16 cellular contexts compared by ENCODE assay signal in the genomic region with DNA sequence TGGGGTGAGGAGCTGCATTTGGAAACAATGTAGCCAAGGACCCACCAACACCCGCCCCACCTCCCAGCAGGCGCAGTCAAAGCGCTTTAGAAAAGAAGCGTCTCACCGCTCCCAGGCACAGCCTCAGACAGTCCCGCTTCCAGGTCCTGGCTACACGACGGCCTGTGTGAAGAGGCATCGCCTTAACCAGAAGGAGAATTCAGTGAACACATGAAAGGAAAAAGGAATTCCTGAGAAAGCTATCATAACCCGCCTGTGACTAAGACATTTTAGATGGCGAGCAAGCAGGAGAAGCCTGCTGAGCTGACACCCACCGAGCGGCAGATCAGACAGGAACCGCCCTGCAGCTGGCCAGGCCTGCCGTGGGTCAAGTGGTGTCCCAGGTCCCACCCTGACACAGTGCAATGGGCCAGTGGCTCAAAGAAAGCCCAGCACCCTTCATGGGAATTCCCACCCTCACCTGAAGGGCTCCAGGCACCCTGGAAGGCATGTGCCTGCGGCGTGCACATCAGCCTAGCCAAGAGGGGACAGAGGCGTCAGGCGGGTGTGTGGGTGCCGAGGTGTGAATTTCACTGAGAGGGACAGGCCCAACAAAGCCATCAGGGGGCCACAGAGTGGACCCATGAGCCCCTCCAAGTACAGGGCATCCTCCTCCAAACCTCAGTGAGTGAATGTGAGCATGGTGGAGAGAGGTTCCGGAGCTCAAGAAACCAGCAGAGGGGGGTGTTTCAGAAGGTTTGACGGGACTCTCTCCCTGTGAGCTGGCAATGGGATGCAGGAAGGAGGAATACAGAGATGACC.
A peak's percentile ranks its signal among the peaks of the same experiment; 100 is the strongest.
DNase-seq lines count a peak whose midpoint lies in the region; ATAC-seq and TF ChIP-seq lines count a peak whose summit lies in the region.
"Had no signal": no experiment of that assay in that cellular context is flagged by ENCODE, and none has a peak within 500 bp of the region (broad histone marks: within the 10 kb centered on the region; RNA-seq: fewer than 3 reads in every experiment).

No MANE protein-coding gene starts in this region.

- H3K36me3 ChIP-seq in mammary epithelial cell (ENCODE audit: insufficient read depth, low read length) (no peaks in the 10 kb centered on the region), PC-3 (ENCODE audit: low read depth, low read length) (no peaks in the 10 kb centered on the region), smooth muscle cell (ENCODE audit: low read depth) (no peaks in the 10 kb centered on the region), ascending aorta (no peaks in the 10 kb centered on the region)
- H3K36me3 ChIP-seq: esophagus squamous epithelium had no signal

- H3K27ac Mint-ChIP-seq in MCF 10A (ENCODE audit: low read depth, unreplicated experiment): no peak overlapping the region
- H3K27ac Mint-ChIP-seq: activated CD4-positive, alpha-beta T cell treated with anti-CD3 and anti-CD28 coated beads for 36 hours; activated T-cell treated with anti-CD3 and anti-CD28 coated beads, Interleukin-2, amount 50 U/mL, for 72 hours; nephron had no signal

- H3K79me2 ChIP-seq in mammary epithelial cell (ENCODE audit: insufficient read depth, low read length): no peaks in the 10 kb centered on the region
- H3K79me2 ChIP-seq in PC-3 (ENCODE audit: low read length): no peaks in the 10 kb centered on the region
- no peaks in the 10 kb centered on the region for H3K79me2 ChIP-seq in smooth muscle cell (ENCODE audit: low read depth)

- no peaks in the 10 kb centered on the region for H3K4me1 ChIP-seq in mammary epithelial cell (ENCODE audit: insufficient read depth, low read length)
- H3K4me1 ChIP-seq in PC-3 (ENCODE audit: insufficient read depth, low read length): no peaks in the 10 kb centered on the region
- peaks cover 15% of the 10 kb centered on the region for H3K4me1 ChIP-seq in smooth muscle cell (ENCODE audit: low read depth)
- no peaks in the 10 kb centered on the region for H3K4me1 ChIP-seq in ascending aorta
- H3K4me1 ChIP-seq: esophagus squamous epithelium had no signal

- no TSS peak for BruUV-seq in mammary epithelial cell (replicated peaks; lab: Mats Ljungman, UMichigan)
- BruUV-seq in MCF 10A (replicated peaks; lab: Mats Ljungman, UMichigan): no TSS peak
- no TSS peak for BruUV-seq in PC-3 (replicated peaks; lab: Mats Ljungman, UMichigan)

- intact Hi-C loops in mammary epithelial cell (cut with micrococcal nuclease) (no loop called here), MCF 10A (cut with micrococcal nuclease) (no loop called here), PC-3 (cut with micrococcal nuclease) (no loop called here), ascending aorta (cut with DNase I) (no loop called here)

- H2AFZ ChIP-seq in mammary epithelial cell (ENCODE audit: low read depth, low read length) (no peak overlapping the region), PC-3 (ENCODE audit: low read length) (no peak overlapping the region), smooth muscle cell (ENCODE audit: low read depth) (no peak overlapping the region)

- 68% methylated on average over 21 of the region's 22 CpGs for WGBS in mammary epithelial cell (ENCODE audit: low coverage, missing lambda C conversion rate)
- WGBS in smooth muscle cell (ENCODE audit: low lambda C conversion rate): 51% methylated on average over 22 of the region's 22 CpGs

- H3K9me3 Mint-ChIP-seq in MCF 10A (ENCODE audit: unreplicated experiment): no peaks in the 10 kb centered on the region
- H3K9me3 Mint-ChIP-seq: activated T-cell treated with anti-CD3 and anti-CD28 coated beads, Interleukin-2, amount 50 U/mL, for 72 hours; nephron had no signal

- no peak overlapping the region for H3K4me2 ChIP-seq in mammary epithelial cell (ENCODE audit: insufficient read depth, low read depth, low read length)
- no peak overlapping the region for H3K4me2 ChIP-seq in PC-3 (ENCODE audit: low read length)
- peak overlapping the region; percentile 61 for H3K4me2 ChIP-seq in smooth muscle cell

- H3K4me3 Mint-ChIP-seq in MCF 10A (ENCODE audit: unreplicated experiment): no peak overlapping the region
- H3K4me3 Mint-ChIP-seq: activated CD4-positive, alpha-beta T cell treated with anti-CD3 and anti-CD28 coated beads for 36 hours; activated T-cell treated with anti-CD3 and anti-CD28 coated beads, Interleukin-2, amount 50 U/mL, for 72 hours; nephron had no signal

- H3K4me1 Mint-ChIP-seq in MCF 10A (ENCODE audit: insufficient read depth, unreplicated experiment): no peaks in the 10 kb centered on the region
- H3K4me1 Mint-ChIP-seq: activated CD4-positive, alpha-beta T cell treated with anti-CD3 and anti-CD28 coated beads for 36 hours; nephron had no signal

- peaks cover 3% of the 10 kb centered on the region for H3K27me3 Mint-ChIP-seq in MCF 10A (ENCODE audit: insufficient read depth, unreplicated experiment)
- H3K27me3 Mint-ChIP-seq: activated CD4-positive, alpha-beta T cell treated with anti-CD3 and anti-CD28 coated beads for 36 hours had no signal

- H3K9me2 ChIP-seq in PC-3 (replicated peaks; ENCODE audit: low read length): no peaks in the 10 kb centered on the region

- H3K27ac ChIP-seq in mammary epithelial cell (ENCODE audit: insufficient read depth, low read depth, low read length) (no peak overlapping the region), PC-3 (ENCODE audit: low read length) (no peak overlapping the region), smooth muscle cell (ENCODE audit: low read depth) (peak overlapping the region; percentile 87), ascending aorta (no peak overlapping the region)
- H3K27ac ChIP-seq: esophagus squamous epithelium, SK-N-MC had no signal

- no peaks in the 10 kb centered on the region for H3F3A ChIP-seq in PC-3 (ENCODE audit: low read length, unreplicated experiment)
- peaks cover 8% of the 10 kb centered on the region for H3F3A ChIP-seq in smooth muscle cell (ENCODE audit: low read depth)

- no peaks in the 10 kb centered on the region for H4K20me1 ChIP-seq in mammary epithelial cell (ENCODE audit: insufficient read depth, low read length)
- H4K20me1 ChIP-seq in PC-3 (ENCODE audit: low read length): no peaks in the 10 kb centered on the region
- H4K20me1 ChIP-seq in smooth muscle cell (ENCODE audit: low read depth): no peaks in the 10 kb centered on the region

- in situ Hi-C loops in mammary epithelial cell (cut with MboI; ENCODE audit: low sequenced_read_pairs in 2 of 2): no loop called here

- peaks cover 38% of the 10 kb centered on the region for H3K9me3 ChIP-seq in mammary epithelial cell (replicated peaks; ENCODE audit: insufficient read depth, low read length)
- H3K9me3 ChIP-seq in PC-3 (ENCODE audit: low read length): no peaks in the 10 kb centered on the region
- H3K9me3 ChIP-seq in smooth muscle cell (replicated peaks; ENCODE audit: low read depth): no peaks in the 10 kb centered on the region
- H3K9me3 ChIP-seq in ascending aorta: no peaks in the 10 kb centered on the region
- H3K9me3 ChIP-seq: esophagus squamous epithelium had no signal

- no peak overlapping the region for H3K4me3 ChIP-seq in mammary epithelial cell (replicated peaks in 1 of 3; ENCODE audit: insufficient read depth in 1 of 3, low read depth in 2 of 3, low read length in 3 of 3)
- no peak overlapping the region for H3K4me3 ChIP-seq in PC-3 (ENCODE audit: low read length)
- H3K4me3 ChIP-seq in smooth muscle cell: no peak overlapping the region
- no peak overlapping the region for H3K4me3 ChIP-seq in ascending aorta
- H3K4me3 ChIP-seq: esophagus squamous epithelium, SK-N-MC had no signal

- POLR2A ChIA-PET in MCF 10A (lab: Yijun Ruan, JAX): no interaction called here
- POLR2A ChIA-PET in PC-3 (lab: Charles Lee; ENCODE audit: unreplicated experiment): interaction anchor here (0.7 kb wide), 1 partner anchor 532 kb away, joined by 4 read pairs; no protein-coding TSS in a partner anchor

- H3K36me3 Mint-ChIP-seq in MCF 10A (ENCODE audit: insufficient read depth, unreplicated experiment): no peaks in the 10 kb centered on the region

- CTCF ChIA-PET in mammary epithelial cell (lab: Charles Lee; ENCODE audit: low non-redundant PET) (no interaction called here), MCF 10A (lab: Yijun Ruan, JAX) (interaction anchor here (0.8 to 1.1 kb wide), 3 partner anchors 11 to 918 kb away, joined by 3 read pairs; no protein-coding TSS in a partner anchor), PC-3 (lab: Charles Lee) (no interaction called here)

- peak; percentile 19 for DNase-seq in mammary epithelial cell
- DNase-seq in MCF 10A (ENCODE audit: unreplicated experiment): no peak
- DNase-seq in PC-3: peak; percentile 28
- peak; percentile 19 for DNase-seq in glomerular visceral epithelial cell (ENCODE audit: extremely low spot score)
- no peak for DNase-seq in smooth muscle cell (lab: John Stamatoyannopoulos, UW; ENCODE audit: unreplicated experiment)
- DNase-seq in activated gamma-delta T cell (lab: John Stamatoyannopoulos, UW): no peak
- DNase-seq in NCI-H510A treated with DMSO at 0.1 percent for 48 hours (lab: John Stamatoyannopoulos, UW): no peak
- no peak for DNase-seq in ascending aorta (ENCODE audit: low spot score in 2 of 2)
- DNase-seq: activated CD4-positive, alpha-beta T cell treated with anti-CD3 and anti-CD28 coated beads for 36 hours; activated T-cell treated with anti-CD3 and anti-CD28 coated beads, Interleukin-2, amount 50 U/mL, for 72 hours; DND-41; esophagus squamous epithelium; MM.1S; stimulated activated CD4-positive, alpha-beta T cell treated with anti-CD3 and anti-CD28 coated beads, Interleukin-15, amount 100 ng/mL, for 24 hours had no signal

- H3K9ac ChIP-seq in mammary epithelial cell (ENCODE audit: insufficient read depth, low read length) (no peak overlapping the region), PC-3 (ENCODE audit: low read length) (no peak overlapping the region), smooth muscle cell (ENCODE audit: low read depth) (peak overlapping the region; percentile 57)

- dilution Hi-C loops in mammary epithelial cell (cut with HindIII; ENCODE audit: low sequenced_read_pairs): no loop called here

- TF ChIP-seq CTCF in mammary epithelial cell (conservative IDR thresholded peaks at IDR 0.05 in 1 of 2, IDR thresholded peaks at IDR 0.05 in 1 of 2; ENCODE audit: extremely low read depth in 1 of 2, insufficient read depth in 1 of 2, low read depth in 1 of 2, low read length in 2 of 2) (no peak), MCF 10A (IDR thresholded peaks at IDR 0.05; ENCODE audit: unreplicated experiment) (no peak), PC-3 (conservative IDR thresholded peaks at IDR 0.05; ENCODE audit: low read depth, low read length) (peak; percentile 45), smooth muscle cell (IDR thresholded peaks at IDR 0.05; ENCODE audit: borderline replicate concordance, insufficient read depth, poor library complexity, severe bottlenecking) (peak; percentile 33), ascending aorta (IDR thresholded peaks at IDR 0.05) (no peak)

- H3K27me3 ChIP-seq in mammary epithelial cell (ENCODE audit: insufficient read depth, low read length) (no peaks in the 10 kb centered on the region), PC-3 (ENCODE audit: low read length) (no peaks in the 10 kb centered on the region), smooth muscle cell (ENCODE audit: low read depth) (no peaks in the 10 kb centered on the region), ascending aorta (no peaks in the 10 kb centered on the region)

- peak; percentile 75 for ATAC-seq in PC-3
- ATAC-seq: activated CD4-positive, alpha-beta T cell treated with anti-CD3 and anti-CD28 coated beads for 36 hours; activated T-cell treated with anti-CD3 and anti-CD28 coated beads, Interleukin-2, amount 50 U/mL, for 72 hours had no signal

Comparison
In these comparisons a context has a peak if more than half of its experiments do, and no peak if none do; other contexts are left out.
1. DNase-seq: peak in mammary epithelial cell (single experiment), PC-3 (single experiment) and glomerular visceral epithelial cell (single experiment); none in MCF 10A (single experiment), smooth muscle cell (single experiment), activated gamma-delta T cell (single experiment), NCI-H510A treated with DMSO at 0.1 percent for 48 hours (single experiment) and ascending aorta (0 of 2).
2. CTCF ChIP-seq: peak in PC-3 (single experiment) and smooth muscle cell (single experiment); none in mammary epithelial cell (0 of 2), MCF 10A (single experiment) and ascending aorta (0 of 3).